ENCODE assay signal across 8 cellular contexts in the genomic region with DNA sequence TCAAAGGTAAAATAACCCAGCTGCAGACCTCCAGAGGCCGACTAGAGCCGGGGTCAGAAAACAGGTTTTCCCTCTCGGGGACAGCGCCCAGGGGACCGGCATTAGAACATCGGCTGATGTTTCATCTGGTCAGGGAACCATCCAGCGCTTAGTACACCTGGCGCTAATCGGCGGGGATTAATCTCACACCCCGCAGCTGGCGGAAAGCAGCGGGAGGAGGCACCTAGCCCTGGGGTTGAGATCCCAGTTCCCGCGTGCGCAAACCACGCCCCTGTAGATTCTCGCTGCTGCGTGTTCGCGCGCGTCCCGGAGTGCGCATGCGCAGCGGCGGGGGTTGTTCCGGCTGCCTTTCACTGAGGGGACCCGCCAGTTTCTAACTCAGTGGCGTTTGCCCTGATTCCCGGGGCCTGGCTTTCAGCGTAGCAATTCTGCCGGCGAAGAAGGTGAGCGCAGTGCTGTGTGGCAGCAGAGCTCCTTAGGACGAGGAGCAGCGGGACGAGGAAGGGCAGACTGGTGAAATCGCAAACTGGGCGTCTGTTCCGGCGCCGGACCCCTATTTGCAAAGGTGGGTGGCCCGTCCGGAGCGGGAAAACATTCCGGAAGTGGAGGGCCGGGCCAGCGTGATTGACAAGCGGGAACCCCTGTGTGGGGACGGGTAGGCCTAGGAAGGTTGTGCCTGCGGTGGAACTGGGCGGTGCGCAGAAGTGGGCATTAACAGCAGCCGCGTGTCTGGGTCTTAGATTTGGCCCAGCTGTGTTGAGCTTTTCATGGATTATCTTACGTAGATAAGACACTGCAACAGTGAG. TPM values are rescaled to one million over a fixed set of nuclear protein-coding genes. Genes with fewer than 3 reads are reported as not detected.
DNase-seq lines count a peak whose midpoint lies in the region; ATAC-seq and TF ChIP-seq lines count a peak whose summit lies in the region.
"Not testable (repeated sequence)": the region's sequence is repeated elsewhere in the genome, so short reads cannot be mapped to it uniquely, and the experiment has no call there.

Gene DDX11 (plus strand): TSS at position 334 of the 806 bp plus-strand sequence. CDS start 4,534 bp downstream, outside the sequence.

- not testable (repeated sequence) for H3K27me3 ChIP-seq in prostate gland (replicated peaks; ENCODE audit: insufficient read depth)

- 0% methylated on average over 58 of the region's 58 CpGs for WGBS in adipose tissue, 3 donors
- WGBS in prostate gland = under 1% methylated on average over 58 of the region's 58 CpGs

- H3K27ac Mint-ChIP-seq in T-cell = peak within 1 kb of the TSS; percentile 96

- TF ChIP-seq CTCF in GM13976 (IDR thresholded peaks at IDR 0.05; ENCODE audit: borderline replicate concordance, control extremely low read depth, extremely low read depth, insufficient read depth, missing control alignments) = not testable (repeated sequence)
- peak in 1 of 4 experiments; percentile 4 for TF ChIP-seq CTCF in prostate gland (IDR thresholded peaks at IDR 0.05)

- ATAC-seq in HG02852 (IDR thresholded peaks at IDR 0.05; ENCODE audit: unreplicated experiment) = peak; percentile 93
- ATAC-seq in T-cell (replicated peaks in 1 of 4) = peak; percentile 88 to 91 (median 88)
- ATAC-seq in left cardiac atrium = peak; percentile 97 to 99

- not testable (repeated sequence) for H3K9me3 ChIP-seq in prostate gland

- H3K4me1 Mint-ChIP-seq in T-cell = peaks cover 24 to 46% (median 40%) of the 10 kb centered on the region in 3 donors

- H3K36me3 Mint-ChIP-seq in T-cell = not testable (repeated sequence)

- peak within 1 kb of the TSS; percentile 97 to 99 (median 98) for H3K4me3 Mint-ChIP-seq in T-cell

- not testable (repeated sequence) for H3K4me1 ChIP-seq in prostate gland (replicated peaks)

- not testable (repeated sequence) for H3K36me3 ChIP-seq in prostate gland

- in situ Hi-C loops in GM13976 (cut with MboI; ENCODE audit: low sequenced_read_pairs, unreplicated experiment) = not testable (repeated sequence)

- CTCF ChIA-PET in T-cell (lab: Charles Lee) = interaction anchor here in 1 of 2 donors (0.6 kb wide), 1 partner anchor 223 kb away, joined by 4 read pairs; no protein-coding TSS in a partner anchor

- DNase-seq in GM13976 (ENCODE audit: low spot score) (peak; percentile 91), NCI-H146 (lab: John Stamatoyannopoulos, UW) (peak; percentile 96), T-cell (peak; percentile 82 to 93 (median 89)), left cardiac atrium (peak; percentile 95), prostate gland (ENCODE audit: low spot score) (peak; percentile 92), ureter (ENCODE audit: low spot score) (peak; percentile 92)

- intact Hi-C loops in left cardiac atrium (cut with DNase I); prostate gland (cut with DNase I): not testable (repeated sequence)

- H3K27ac ChIP-seq in adipose tissue (ENCODE audit: low read depth, low read length) = not testable (repeated sequence)
- H3K27ac ChIP-seq in prostate gland = peak within 1 kb of the TSS; percentile 90 to 92

- POLR2A ChIA-PET in T-cell (lab: Charles Lee) = not testable (repeated sequence)

- H3K4me3 ChIP-seq in prostate gland = peak within 1 kb of the TSS; percentile 51 to 67

- not testable (repeated sequence) for H3K9me3 Mint-ChIP-seq in T-cell

- H3K27me3 Mint-ChIP-seq in T-cell = not testable (repeated sequence)

- TF ChIP-seq POLR2A in prostate gland (IDR thresholded peaks at IDR 0.05) = peak; percentile 27

RNA-seq across cellular contexts. Expression of gene DDX11, which starts in this region (rescaled TPM):
- total RNA-seq in T-cell = 100 to 1,000 TPM in 3 of 5 donors, 10 to 100 TPM in 2; 80.9 to 123 (median 108) TPM
- polyA plus RNA-seq in adipose tissue = 10 to 100 TPM; 10.5 to 14.6 (median 14.3) TPM
- 10 to 100 TPM in 1 of 2 donors, 1 to 10 TPM in 1; 6.9 to 18.2 TPM for total RNA-seq in left cardiac atrium
- total RNA-seq in prostate gland = 10 to 100 TPM; 24.2 to 49.0 TPM
- 37.8 TPM for total RNA-seq in ureter
